Comparison of ENCODE assay signal across 21 cellular contexts in the genomic region with DNA sequence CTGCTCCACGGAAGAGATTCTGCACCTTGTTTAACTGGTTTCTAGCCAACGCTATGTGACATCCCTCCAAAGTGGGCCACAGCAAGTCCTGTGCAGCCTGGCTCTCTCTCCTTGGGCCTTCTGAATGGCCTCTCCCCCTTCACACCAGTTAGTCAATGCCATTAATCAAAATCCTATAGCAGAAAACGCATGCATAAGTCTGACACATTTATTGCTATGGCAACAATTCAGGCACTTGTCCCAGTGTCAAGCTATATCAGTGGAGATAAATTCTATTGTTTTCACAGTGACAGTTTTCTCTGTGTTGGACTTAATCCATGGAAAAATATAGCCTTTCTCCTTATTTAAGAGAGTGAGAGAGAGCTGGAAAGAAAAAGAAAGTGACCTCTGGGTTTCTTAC.
DNase-seq lines count a peak whose midpoint lies in the region; ATAC-seq and TF ChIP-seq lines count a peak whose summit lies in the region.
"Had no signal": no experiment of that assay in that cellular context is flagged by ENCODE, and none has a peak within 500 bp of the region (broad histone marks: within the 10 kb centered on the region; RNA-seq: fewer than 3 reads in every experiment).

No MANE protein-coding gene starts in this region.

- peak overlapping the region; percentile 20 for H3K4me3 Mint-ChIP-seq in neural progenitor cell
- H3K4me3 Mint-ChIP-seq: CD4-positive, CD25-positive, alpha-beta regulatory T cell; T-cell had no signal

- no peaks in the 10 kb centered on the region for H3K4me1 ChIP-seq in neural progenitor cell
- H3K4me1 ChIP-seq: BE2C had no signal

- no peaks in the 10 kb centered on the region for H4K20me1 ChIP-seq in neural progenitor cell (ENCODE audit: low read depth)

- no peaks in the 10 kb centered on the region for H3K79me2 ChIP-seq in neural progenitor cell (ENCODE audit: low read depth)

- no peaks in the 10 kb centered on the region for H3F3A ChIP-seq in neural progenitor cell (ENCODE audit: low read depth)

- H3K27me3 Mint-ChIP-seq in neural progenitor cell (ENCODE audit: insufficient read depth, low read depth): no peaks in the 10 kb centered on the region
- H3K27me3 Mint-ChIP-seq: CD4-positive, CD25-positive, alpha-beta regulatory T cell; T-cell had no signal

- ATAC-seq in GM21381 (IDR thresholded peaks at IDR 0.05; ENCODE audit: unreplicated experiment): no peak
- ATAC-seq: PC-3, SK-N-SH treated with all-trans-retinoic acid at 6 μM for 48 hours, T-cell had no signal

- peaks cover 4% of the 10 kb centered on the region for H3K9me3 ChIP-seq in neural progenitor cell (ENCODE audit: low read depth)
- H3K9me3 ChIP-seq: BE2C had no signal

- DNase-seq in NCI-H1092 treated with DMSO at 0.1 percent for 48 hours (lab: John Stamatoyannopoulos, UW): peak; percentile 21
- DNase-seq in NCI-H1092 (lab: John Stamatoyannopoulos, UW): no peak
- peak; percentile 33 for DNase-seq in SHP77 treated with DMSO at 0.1 percent for 48 hours (lab: John Stamatoyannopoulos, UW)
- no peak for DNase-seq in neural progenitor cell (ENCODE audit: low spot score)
- DNase-seq in LoVo (ENCODE audit: low spot score): no peak
- DNase-seq: BE2C; CD4-positive, CD25-positive, alpha-beta regulatory T cell; DMS79; H7; KG1; NCI-H187; NCI-H2171; NCI-H446 treated with DMSO at 0.1 percent for 48 hours; NCI-H82; PC-3; RPMI8226; SIG-M5; T-cell had no signal

- H3K4me3 ChIP-seq in neural progenitor cell: no peak overlapping the region

- H3K27me3 ChIP-seq in neural progenitor cell: no peaks in the 10 kb centered on the region
- H3K27me3 ChIP-seq: BE2C had no signal

- no peak overlapping the region for H3K4me2 ChIP-seq in neural progenitor cell

- H3K4me1 Mint-ChIP-seq in neural progenitor cell: peaks cover 16% of the 10 kb centered on the region
- H3K4me1 Mint-ChIP-seq: CD4-positive, CD25-positive, alpha-beta regulatory T cell; T-cell had no signal

- H3K27ac ChIP-seq in 22Rv1 (peak overlapping the region; percentile 28; the same call in 1 of the 2 replicates), neural progenitor cell (no peak overlapping the region)

- H3K9ac ChIP-seq in neural progenitor cell: no peak overlapping the region

- TF ChIP-seq CTCF in 22Rv1 (IDR thresholded peaks at IDR 0.05): no peak
- no peak for TF ChIP-seq CTCF in neural progenitor cell (IDR thresholded peaks at IDR 0.05)

- H3K36me3 Mint-ChIP-seq in neural progenitor cell: peaks cover 4% of the 10 kb centered on the region
- H3K36me3 Mint-ChIP-seq: CD4-positive, CD25-positive, alpha-beta regulatory T cell; T-cell had no signal

- no peak overlapping the region for H2AFZ ChIP-seq in neural progenitor cell (replicated peaks)

- peaks cover 8% of the 10 kb centered on the region for H3K9me3 Mint-ChIP-seq in neural progenitor cell

- H3K36me3 ChIP-seq in neural progenitor cell: no peaks in the 10 kb centered on the region
- H3K36me3 ChIP-seq: BE2C had no signal

- peak overlapping the region; percentile 92 for H3K27ac Mint-ChIP-seq in neural progenitor cell
- H3K27ac Mint-ChIP-seq: T-cell had no signal

Comparison
In these comparisons a context has a peak if more than half of its experiments do, and no peak if none do; other contexts are left out.
1. DNase-seq: peak in NCI-H1092 treated with DMSO at 0.1 percent for 48 hours (single experiment) and SHP77 treated with DMSO at 0.1 percent for 48 hours (single experiment); none in NCI-H1092 (single experiment), neural progenitor cell (single experiment) and LoVo (single experiment).